17 cellular contexts compared by ENCODE assay signal in genomic region chr16:1816396-1817275, GRCh38. TPM values are rescaled to one million over a fixed set of nuclear protein-coding genes. Genes with fewer than 3 reads are reported as not detected.
DNase-seq lines count a peak whose midpoint lies in the region; ATAC-seq and TF ChIP-seq lines count a peak whose summit lies in the region.
"Had no signal": no experiment of that assay in that cellular context is flagged by ENCODE, and none has a peak within 500 bp of the region (broad histone marks: within the 10 kb centered on the region; RNA-seq: fewer than 3 reads in every experiment).

No MANE protein-coding gene starts in this region.

- H3K4me3 Mint-ChIP-seq in natural killer cell treated with Interleukin-12 subunit alpha and Interleukin-12 subunit beta and Interleukin-15 and Interleukin-18, amount 100 ng/mL, for 72 hours: no peak overlapping the region
- H3K4me3 Mint-ChIP-seq in natural killer cell: no peak overlapping the region
- no peak overlapping the region for H3K4me3 Mint-ChIP-seq in stimulated activated memory B cell treated with anti-CD40 and anti-IgM and Interleukin-4, amounts not matched to agents 10 μg/mL and 1 μg/mL and 100 μg/mL, for 72 hours
- H3K4me3 Mint-ChIP-seq: CD4-positive, alpha-beta T cell had no signal

- peaks cover 0 to 5% of the 10 kb centered on the region in 2 donors for H3K4me1 Mint-ChIP-seq in natural killer cell treated with Interleukin-12 subunit alpha and Interleukin-12 subunit beta and Interleukin-15 and Interleukin-18, amount 100 ng/mL, for 72 hours (ENCODE audit: low read depth in 2 of 2)
- H3K4me1 Mint-ChIP-seq in natural killer cell: peaks cover 7 to 8% of the 10 kb centered on the region in 2 donors
- H3K4me1 Mint-ChIP-seq in stimulated activated memory B cell treated with anti-CD40 and anti-IgM and Interleukin-4, amounts not matched to agents 10 μg/mL and 1 μg/mL and 100 μg/mL, for 72 hours: no peaks in the 10 kb centered on the region

- H3K9me3 Mint-ChIP-seq in natural killer cell treated with Interleukin-12 subunit alpha and Interleukin-12 subunit beta and Interleukin-15 and Interleukin-18, amount 100 ng/mL, for 72 hours: no peaks in the 10 kb centered on the region
- H3K9me3 Mint-ChIP-seq in natural killer cell: no peaks in the 10 kb centered on the region
- H3K9me3 Mint-ChIP-seq in stimulated activated memory B cell treated with anti-CD40 and anti-IgM and Interleukin-4, amounts not matched to agents 10 μg/mL and 1 μg/mL and 100 μg/mL, for 72 hours: no peaks in the 10 kb centered on the region
- H3K9me3 Mint-ChIP-seq: CD4-positive, alpha-beta T cell had no signal

- peaks cover 11% of the 10 kb centered on the region for H3K4me1 ChIP-seq in lower lobe of right lung
- H3K4me1 ChIP-seq: Caco-2, HAP-1 had no signal

- H3K4me3 ChIP-seq in lower lobe of right lung: no peak overlapping the region
- H3K4me3 ChIP-seq: A549, HAP-1 had no signal

- H3K36me3 Mint-ChIP-seq in natural killer cell treated with Interleukin-12 subunit alpha and Interleukin-12 subunit beta and Interleukin-15 and Interleukin-18, amount 100 ng/mL, for 72 hours: no peaks in the 10 kb centered on the region
- H3K36me3 Mint-ChIP-seq in natural killer cell: no peaks in the 10 kb centered on the region
- peaks cover 28% of the 10 kb centered on the region for H3K36me3 Mint-ChIP-seq in stimulated activated memory B cell treated with anti-CD40 and anti-IgM and Interleukin-4, amounts not matched to agents 10 μg/mL and 1 μg/mL and 100 μg/mL, for 72 hours

- intact Hi-C loops in natural killer cell (cut with micrococcal nuclease): no loop called here
- intact Hi-C loops in lower lobe of right lung (cut with DNase I): no loop called here

- no peak overlapping the region for H3K27ac Mint-ChIP-seq in natural killer cell treated with Interleukin-12 subunit alpha and Interleukin-12 subunit beta and Interleukin-15 and Interleukin-18, amount 100 ng/mL, for 72 hours
- no peak overlapping the region for H3K27ac Mint-ChIP-seq in natural killer cell
- H3K27ac Mint-ChIP-seq in stimulated activated memory B cell treated with anti-CD40 and anti-IgM and Interleukin-4, amounts not matched to agents 10 μg/mL and 1 μg/mL and 100 μg/mL, for 72 hours: no peak overlapping the region
- H3K27ac Mint-ChIP-seq: CD4-positive, alpha-beta T cell had no signal

- no peak overlapping the region for H3K27ac ChIP-seq in lower lobe of right lung
- H3K27ac ChIP-seq: 22Rv1, A549, C4-2B had no signal

- peak; percentile 48 for DNase-seq in natural killer cell treated with Interleukin-12 subunit alpha and Interleukin-12 subunit beta and Interleukin-15 and Interleukin-18, amount 100 ng/mL, for 72 hours (ENCODE audit: low spot score)
- no peak for DNase-seq in natural killer cell
- peak; percentile 85 for DNase-seq in left lobe of liver (ENCODE audit: low spot score)
- DNase-seq in lower lobe of right lung: peak; percentile 45
- DNase-seq in NCI-H774 (lab: John Stamatoyannopoulos, UW): no peak
- DNase-seq in G401 (ENCODE audit: low spot score): no peak
- no peak for DNase-seq in GM13977 (ENCODE audit: low spot score)
- DNase-seq: AML-193; Caco-2; CD4-positive, alpha-beta T cell; GDM1; GOT3 had no signal

- in situ Hi-C loops in G401 (cut with HindIII; ENCODE audit: low sequenced_read_pairs): no loop called here
- in situ Hi-C loops in GM13977 (cut with MboI; ENCODE audit: low pct_unique_long_range_greater_than_20kb, low sequenced_read_pairs, unreplicated experiment): no loop called here

- no peaks in the 10 kb centered on the region for H3K9me3 ChIP-seq in lower lobe of right lung
- H3K9me3 ChIP-seq: A549, Caco-2, HAP-1 had no signal

- no peak for ATAC-seq in natural killer cell treated with Interleukin-12 subunit alpha and Interleukin-12 subunit beta and Interleukin-15 and Interleukin-18, amount 100 ng/mL, for 72 hours
- ATAC-seq in natural killer cell (no peak), left lobe of liver (peak; percentile 43), lower lobe of right lung (no peak)
- peak; percentile 35 for ATAC-seq in stimulated activated memory B cell treated with anti-CD40 and anti-IgM and Interleukin-4, amounts not matched to agents 10 μg/mL and 1 μg/mL and 100 μg/mL, for 72 hours
- ATAC-seq: A549 had no signal

- no peaks in the 10 kb centered on the region for H3K27me3 Mint-ChIP-seq in natural killer cell treated with Interleukin-12 subunit alpha and Interleukin-12 subunit beta and Interleukin-15 and Interleukin-18, amount 100 ng/mL, for 72 hours
- H3K27me3 Mint-ChIP-seq in natural killer cell (ENCODE audit: low read depth in 2 of 2): no peaks in the 10 kb centered on the region
- H3K27me3 Mint-ChIP-seq in stimulated activated memory B cell treated with anti-CD40 and anti-IgM and Interleukin-4, amounts not matched to agents 10 μg/mL and 1 μg/mL and 100 μg/mL, for 72 hours: no peaks in the 10 kb centered on the region
- H3K27me3 Mint-ChIP-seq: CD4-positive, alpha-beta T cell had no signal

- no peak for TF ChIP-seq CTCF in natural killer cell (IDR thresholded peaks at IDR 0.05)
- TF ChIP-seq CTCF in lower lobe of right lung (IDR thresholded peaks at IDR 0.05): no peak
- TF ChIP-seq CTCF in GM13977 (IDR thresholded peaks at IDR 0.05; ENCODE audit: extremely low read depth, insufficient read depth, missing control alignments): no peak

- H3K36me3 ChIP-seq in lower lobe of right lung: peaks cover 68% of the 10 kb centered on the region

- no peaks in the 10 kb centered on the region for H3K27me3 ChIP-seq in lower lobe of right lung (ENCODE audit: low read depth)

RNA-seq across cellular contexts. Expression of gene HAGH, which starts 10.0 kb away (rescaled TPM):
- total RNA-seq in natural killer cell treated with Interleukin-12 subunit alpha and Interleukin-12 subunit beta and Interleukin-15 and Interleukin-18, amount 100 ng/mL, for 72 hours: 10 to 100 TPM; 39.5 to 47.5 TPM
- total RNA-seq in natural killer cell (10 to 100 TPM; 27.8 to 38.4 (median 37.5) TPM), left lobe of liver (176 TPM), lower lobe of right lung (69.1 TPM)
- total RNA-seq in G401 (2014; rRNA removed; shearing (Covaris generic)): 81.3 and 108 TPM in 2 replicates

RNA-seq across cellular contexts. Expression of gene FAHD1, which starts 10.4 kb away (rescaled TPM):
- total RNA-seq in natural killer cell treated with Interleukin-12 subunit alpha and Interleukin-12 subunit beta and Interleukin-15 and Interleukin-18, amount 100 ng/mL, for 72 hours: 10 to 100 TPM; 13.9 to 14.5 TPM
- 10 to 100 TPM in 1 of 3 donors, 1 to 10 TPM in 2; 5.3 to 10.6 (median 7.4) TPM for total RNA-seq in natural killer cell
- total RNA-seq in left lobe of liver: 53.4 TPM
- 16.1 TPM for total RNA-seq in lower lobe of right lung
- total RNA-seq in G401 (2014; rRNA removed; shearing (Covaris generic)): 63.5 and 85.2 TPM in 2 replicates

RNA-seq across cellular contexts. Expression of gene IGFALS, which starts 23.1 kb away (rescaled TPM):
- total RNA-seq in natural killer cell treated with Interleukin-12 subunit alpha and Interleukin-12 subunit beta and Interleukin-15 and Interleukin-18, amount 100 ng/mL, for 72 hours: under 1 TPM in 1 of 2 donors, not detected in 1; 0.12 TPM
- 1 to 10 TPM in 1 of 3 donors, under 1 TPM in 2; 0.47 to 1.1 (median 0.70) TPM for total RNA-seq in natural killer cell
- total RNA-seq in left lobe of liver: 93.9 TPM
- total RNA-seq in lower lobe of right lung: 0.97 TPM
- 0.31 TPM in 1 of 2 replicates, not detected in the other for total RNA-seq in G401 (2014; rRNA removed; shearing (Covaris generic))
- total RNA-seq: Caco-2 had no signal

RNA-seq across cellular contexts. Expression of gene NUBP2, which starts 33.9 kb away (rescaled TPM):
- total RNA-seq in natural killer cell treated with Interleukin-12 subunit alpha and Interleukin-12 subunit beta and Interleukin-15 and Interleukin-18, amount 100 ng/mL, for 72 hours: 10 to 100 TPM; 47.9 to 81.8 TPM
- 10 to 100 TPM; 39.5 to 51.9 (median 49.4) TPM for total RNA-seq in natural killer cell
- 37.9 TPM for total RNA-seq in left lobe of liver
- 36.0 TPM for total RNA-seq in lower lobe of right lung
- 128 and 160 TPM in 2 replicates for total RNA-seq in G401 (2014; rRNA removed; shearing (Covaris generic))

RNA-seq across cellular contexts. Expression of gene SPSB3, which starts 34.3 kb away (rescaled TPM):
- total RNA-seq in natural killer cell treated with Interleukin-12 subunit alpha and Interleukin-12 subunit beta and Interleukin-15 and Interleukin-18, amount 100 ng/mL, for 72 hours: 10 to 100 TPM; 26.9 to 30.1 TPM
- total RNA-seq in natural killer cell (100 to 1,000 TPM; 100 to 122 (median 110) TPM), left lobe of liver (49.1 TPM), lower lobe of right lung (44.2 TPM)
- total RNA-seq in G401 (2014; rRNA removed; shearing (Covaris generic)): 14.0 and 27.3 TPM in 2 replicates

Comparison
In these comparisons a context has a peak if more than half of its experiments do, and no peak if none do; other contexts are left out.
1. DNase-seq: peak in natural killer cell treated with Interleukin-12 subunit alpha and Interleukin-12 subunit beta and Interleukin-15 and Interleukin-18, amount 100 ng/mL, for 72 hours (single experiment), left lobe of liver (single experiment) and lower lobe of right lung (single experiment); none in natural killer cell (single experiment), NCI-H774 (single experiment), G401 (single experiment) and GM13977 (single experiment).
2. ATAC-seq: peak in left lobe of liver (single experiment) and stimulated activated memory B cell treated with anti-CD40 and anti-IgM and Interleukin-4, amounts not matched to agents 10 μg/mL and 1 μg/mL and 100 μg/mL, for 72 hours (single experiment); none in natural killer cell treated with Interleukin-12 subunit alpha and Interleukin-12 subunit beta and Interleukin-15 and Interleukin-18, amount 100 ng/mL, for 72 hours (0 of 2), natural killer cell (0 of 3) and lower lobe of right lung (0 of 2).
3. RNA of gene IGFALS, which starts 23.1 kb away (total RNA-seq): 93.9 TPM in left lobe of liver (single experiment); 0.97 TPM in lower lobe of right lung (single experiment), 0.47 to 1.1 TPM in natural killer cell, 0.12 TPM in natural killer cell treated with Interleukin-12 subunit alpha and Interleukin-12 subunit beta and Interleukin-15 and Interleukin-18, amount 100 ng/mL, for 72 hours and 0.31 TPM in G401; every median in the first group is over 10 times any median in the second.